19 cellular contexts compared by ENCODE assay signal in the genomic region with DNA sequence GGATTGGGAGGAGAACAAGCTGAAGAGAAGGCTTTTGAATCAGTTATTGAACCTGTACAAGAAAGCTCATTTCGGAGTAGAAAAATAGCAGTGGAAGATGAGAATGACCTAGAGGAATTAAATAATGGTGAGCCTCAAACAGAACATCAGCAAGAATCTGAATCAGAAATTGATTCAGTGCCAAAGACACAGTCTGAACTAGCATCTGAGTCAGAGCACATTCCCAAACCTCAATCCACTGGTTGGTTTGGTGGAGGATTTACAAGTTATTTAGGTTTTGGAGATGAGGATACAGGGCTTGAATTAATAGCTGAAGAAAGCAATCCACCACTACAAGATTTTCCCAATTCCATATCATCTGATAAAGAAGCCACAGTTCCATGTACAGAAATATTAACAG. TPM values are rescaled to one million over a fixed set of nuclear protein-coding genes. Genes with fewer than 3 reads are reported as not detected.
DNase-seq lines count a peak whose midpoint lies in the region; ATAC-seq and TF ChIP-seq lines count a peak whose summit lies in the region.
"Had no signal": no experiment of that assay in that cellular context is flagged by ENCODE, and none has a peak within 500 bp of the region (broad histone marks: within the 10 kb centered on the region; RNA-seq: fewer than 3 reads in every experiment).

No MANE protein-coding gene starts in this region.

- H3K4me2 ChIP-seq in neuronal stem cell (ENCODE audit: insufficient read depth, low read length, poor library complexity, severe bottlenecking), result no peak overlapping the region
- H3K4me2 ChIP-seq: BLaER1 had no signal

- no peak overlapping the region for H2AFZ ChIP-seq in neuronal stem cell (ENCODE audit: low read length)

- no peak overlapping the region for H2BK120ac ChIP-seq in neuronal stem cell (ENCODE audit: low read depth, low read length)

- H2BK15ac ChIP-seq in neuronal stem cell (ENCODE audit: low read length), result no peak overlapping the region

- no peak overlapping the region for H2BK12ac ChIP-seq in neuronal stem cell (ENCODE audit: low read length)

- no CpG with 5 or more reads among the region's 1 CpG for WGBS in neuronal stem cell (ENCODE audit: extremely low coverage in 2 of 2, insufficient read length in 2 of 2, insufficient replicate concordance in 1 of 2), 2 donors

- POLR2A ChIA-PET in AG04450 (lab: Yijun Ruan, JAX), result interaction anchor here (0.7 kb wide), 1 partner anchor 16 kb away, joined by 3 read pairs; no protein-coding TSS in a partner anchor

- no peak for ATAC-seq in GM18502 (IDR thresholded peaks at IDR 0.05; ENCODE audit: poor library complexity, unreplicated experiment)
- ATAC-seq: activated CD8-positive, alpha-beta T cell treated with anti-CD3 and anti-CD28 coated beads for 36 hours; Right ventricle myocardium inferior had no signal

- H2AK5ac ChIP-seq in neuronal stem cell (ENCODE audit: low read depth, low read length), result no peak overlapping the region

- H3K9ac ChIP-seq in neuronal stem cell (ENCODE audit: low read depth, low read length, poor library complexity), result no peak overlapping the region
- H3K9ac ChIP-seq: BLaER1 had no signal

- peaks cover 2% of the 10 kb centered on the region for H3K27me3 ChIP-seq in AG04450 (ENCODE audit: control insufficient read depth, insufficient read depth, low read length)
- H3K27me3 ChIP-seq in neuronal stem cell (ENCODE audit: control insufficient read depth in 3 of 3, insufficient read depth in 3 of 3, low read depth in 1 of 3, low read length in 3 of 3), result no peaks in the 10 kb centered on the region
- H3K27me3 ChIP-seq: BLaER1, esophagus muscularis mucosa, vagina had no signal

- H3K18ac ChIP-seq in neuronal stem cell (ENCODE audit: low read length), result no peak overlapping the region

- H3K4me3 ChIP-seq in AG04450 (ENCODE audit: low read depth, low read length), result no peak overlapping the region
- H3K4me3 ChIP-seq in neuronal stem cell (ENCODE audit: low read length in 2 of 2), result no peak overlapping the region
- H3K4me3 ChIP-seq: BLaER1, esophagus muscularis mucosa, vagina had no signal

- H3K79me1 ChIP-seq in neuronal stem cell (ENCODE audit: low read depth, low read length), result no peaks in the 10 kb centered on the region

- no peaks in the 10 kb centered on the region for H3K4me1 ChIP-seq in neuronal stem cell (ENCODE audit: control insufficient read depth in 2 of 2, insufficient read depth in 1 of 2, low read depth in 1 of 2, low read length in 2 of 2)
- H3K4me1 ChIP-seq: BLaER1, esophagus muscularis mucosa, vagina had no signal

- H3K27ac ChIP-seq in AG04450 (ENCODE audit: low read depth, low read length) (no peak overlapping the region), neuronal stem cell (replicated peaks; ENCODE audit: low read length) (no peak overlapping the region)
- H3K27ac ChIP-seq: BLaER1, esophagus muscularis mucosa, vagina had no signal

- H3K36me3 ChIP-seq in neuronal stem cell (replicated peaks in 1 of 2; ENCODE audit: control insufficient read depth in 2 of 2, insufficient read depth in 2 of 2, low read length in 2 of 2), result no peaks in the 10 kb centered on the region
- H3K36me3 ChIP-seq: BLaER1, esophagus muscularis mucosa, vagina had no signal

- H4K8ac ChIP-seq in neuronal stem cell (ENCODE audit: low read depth, low read length), result no peak overlapping the region

- no peak overlapping the region for H3K23ac ChIP-seq in neuronal stem cell (ENCODE audit: low read depth, low read length, poor library complexity)

- peak; percentile 78 for DNase-seq in AG04450 (ENCODE audit: low read depth, low spot score)
- peak; percentile 63 for DNase-seq in HPDE6-E6E7 (ENCODE audit: extremely low spot score)
- peak; percentile 86 for DNase-seq in astrocyte of the hippocampus (ENCODE audit: low read depth, low spot score)
- peak; percentile 60 for DNase-seq in glomerular visceral epithelial cell (ENCODE audit: extremely low spot score)
- no peak for DNase-seq in neuronal stem cell (ENCODE audit: low spot score)
- DNase-seq in NK-92 treated with Interleukin-12 subunit alpha and Interleukin-12 subunit beta, amount 100 ng/mL, for 24 hours (lab: John Stamatoyannopoulos, UW), result no peak
- no peak for DNase-seq in DMS153 (lab: John Stamatoyannopoulos, UW)
- DNase-seq: activated CD8-positive, alpha-beta T cell treated with anti-CD3 and anti-CD28 coated beads for 36 hours; activated gamma-delta T cell; central memory CD4-positive, alpha-beta T cell; islet precursor cell; NCI-H1436; NCI-H524 treated with DMSO at 0.1 percent for 48 hours; stimulated activated naive CD4-positive, alpha-beta T cell had no signal

- no peak overlapping the region for H3K4ac ChIP-seq in neuronal stem cell (ENCODE audit: low read length)

- no peak for TF ChIP-seq CTCF in AG04450 (IDR thresholded peaks at IDR 0.05; ENCODE audit: low read depth, low read length)

- no peak overlapping the region for H4K91ac ChIP-seq in neuronal stem cell (ENCODE audit: low read depth, low read length, poor library complexity)

- no peak overlapping the region for H3K14ac ChIP-seq in neuronal stem cell (ENCODE audit: low read length)

- CTCF ChIA-PET in AG04450 (lab: Charles Lee), result no interaction called here

- H3K9me3 ChIP-seq in AG04450 (ENCODE audit: control insufficient read depth, insufficient read depth, low read length), result no peaks in the 10 kb centered on the region; the same call in 1 of the 2 replicates
- H3K9me3 ChIP-seq in neuronal stem cell (replicated peaks in 1 of 2; ENCODE audit: control insufficient read depth in 2 of 2, insufficient read depth in 1 of 2, low read depth in 1 of 2, low read length in 2 of 2), result no peaks in the 10 kb centered on the region
- H3K9me3 ChIP-seq: BLaER1, esophagus muscularis mucosa, vagina had no signal

- no peak overlapping the region for H2BK5ac ChIP-seq in neuronal stem cell (ENCODE audit: low read length)

RNA-seq across cellular contexts. Expression of gene MIA2, which starts 13.5 kb away (rescaled TPM):
- 11.6 and 16.5 TPM in 2 replicates for polyA plus RNA-seq in AG04450 (2011; rRNA removed)
- 7.4 and 8.8 TPM in 2 replicates for polyA minus RNA-seq in AG04450 (2011; rRNA and poly(A)+ RNA removed)
- polyA plus RNA-seq in neuronal stem cell (2013, experiment 1 of 2), result 11.5 TPM
- 12.2 TPM for polyA plus RNA-seq in neuronal stem cell (2013, experiment 2 of 2)

Comparison
In these comparisons a context has a peak if more than half of its experiments do, and no peak if none do; other contexts are left out.
1. DNase-seq: peak in AG04450 (single experiment), HPDE6-E6E7 (single experiment), astrocyte of the hippocampus (single experiment) and glomerular visceral epithelial cell (single experiment); none in neuronal stem cell (single experiment), NK-92 treated with Interleukin-12 subunit alpha and Interleukin-12 subunit beta, amount 100 ng/mL, for 24 hours (single experiment) and DMS153 (single experiment).